Comparison of ENCODE assay signal across 23 cellular contexts in the genomic region with DNA sequence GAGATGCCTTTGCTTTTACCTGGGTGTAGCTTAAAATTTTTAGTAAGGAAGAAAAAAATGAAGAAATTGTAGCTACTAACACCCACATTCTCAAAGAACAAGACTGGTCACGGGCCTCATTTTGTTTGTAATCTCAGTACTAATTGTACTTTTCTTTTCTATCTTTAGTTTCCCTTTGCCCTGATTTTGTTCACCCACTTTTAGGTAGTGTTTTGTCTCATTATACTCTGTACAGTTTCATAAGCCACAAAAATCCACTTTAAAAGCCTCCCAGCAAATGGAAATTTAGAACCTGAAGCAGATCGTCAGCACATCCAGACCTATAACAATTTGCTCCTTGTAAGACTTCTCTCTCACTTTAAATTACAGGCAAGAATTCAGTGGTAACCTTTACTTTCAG.
"Had no signal": no experiment of that assay in that cellular context is flagged by ENCODE, and none has a peak within 500 bp of the region (broad histone marks: within the 10 kb centered on the region; RNA-seq: fewer than 3 reads in every experiment).

No MANE protein-coding gene starts in this region.

- H3K4me3 Mint-ChIP-seq: activated CD4-positive, alpha-beta T cell treated with anti-CD3 and anti-CD28 coated beads, Interleukin-2, amount 10 ng/mL, durations not matched to agents 7 days and 5 days; activated naive CD8-positive, alpha-beta T cell had no signal

- H3K4me1 Mint-ChIP-seq: naive B cell had no signal

- DNase-seq: activated CD4-positive, alpha-beta T cell treated with anti-CD3 and anti-CD28 coated beads, Interleukin-2, amount 10 ng/mL, durations not matched to agents 7 days and 5 days; activated naive CD4-positive, alpha-beta T cell; amniotic stem cell; cerebellar nuclear complex; heart left ventricle; islet precursor cell; left cardiac atrium; mesendoderm; naive B cell; nucleus accumbens; sigmoid colon; stimulated activated CD4-positive, alpha-beta T cell treated with anti-CD3 and anti-CD28 coated beads, Interleukin-15, amount 100 ng/mL, for 24 hours; stimulated activated naive CD4-positive, alpha-beta T cell; testis; trophoblast cell had no signal

- H3K27ac ChIP-seq: breast epithelium, coronary artery, parathyroid adenoma, sigmoid colon, vagina had no signal

- H3K9me3 ChIP-seq: breast epithelium, gastroesophageal sphincter, heart left ventricle, sigmoid colon, testis, vagina had no signal

- H3K9ac ChIP-seq: parathyroid adenoma had no signal

- H3K4me1 ChIP-seq: breast epithelium, parathyroid adenoma, sigmoid colon, vagina had no signal

- H3K27me3 ChIP-seq: breast epithelium, gastroesophageal sphincter, heart left ventricle, sigmoid colon, testis, vagina had no signal

- ATAC-seq: gastroesophageal sphincter, heart left ventricle, left cardiac atrium had no signal

- H3K9me3 Mint-ChIP-seq: activated CD4-positive, alpha-beta T cell treated with anti-CD3 and anti-CD28 coated beads, Interleukin-2, amount 10 ng/mL, durations not matched to agents 7 days and 5 days; activated T-helper 2 cell treated with anti-CD3 and anti-CD28 coated beads, Interferon-gamma antibody, Interleukin-2, Interleukin-4, amounts not matched to agents 10 μg/mL and 5 μg/mL and 100 μg/mL, durations not matched to agents 14 hours and 24 hours and 36 hours; naive B cell had no signal

- H3K27me3 Mint-ChIP-seq: activated CD4-positive, alpha-beta T cell treated with anti-CD3 and anti-CD28 coated beads, Interleukin-2, amount 10 ng/mL, durations not matched to agents 7 days and 5 days; activated naive CD8-positive, alpha-beta T cell; naive B cell had no signal

- H3K4me3 ChIP-seq: breast epithelium, coronary artery, gastroesophageal sphincter, heart left ventricle, sigmoid colon, smooth muscle cell, testis, vagina had no signal

- H3K27ac Mint-ChIP-seq: activated CD4-positive, alpha-beta T cell treated with anti-CD3 and anti-CD28 coated beads, Interleukin-2, amount 10 ng/mL, durations not matched to agents 7 days and 5 days; activated naive CD8-positive, alpha-beta T cell; activated T-helper 2 cell treated with anti-CD3 and anti-CD28 coated beads, Interferon-gamma antibody, Interleukin-2, Interleukin-4, amounts not matched to agents 10 μg/mL and 5 μg/mL and 100 μg/mL, durations not matched to agents 14 hours and 24 hours and 36 hours had no signal
